ENCODE assay signal across 15 cellular contexts in genomic region chr2:128544321-128545037, GRCh38.
DNase-seq lines count a peak whose midpoint lies in the region; ATAC-seq and TF ChIP-seq lines count a peak whose summit lies in the region.
"Had no signal": no experiment of that assay in that cellular context is flagged by ENCODE, and none has a peak within 500 bp of the region (broad histone marks: within the 10 kb centered on the region; RNA-seq: fewer than 3 reads in every experiment).

No MANE protein-coding gene starts in this region.

- H3K36me3 Mint-ChIP-seq in natural killer cell treated with Interleukin-12 subunit alpha and Interleukin-12 subunit beta and Interleukin-15 and Interleukin-18, amount 100 ng/mL, for 72 hours: no peaks in the 10 kb centered on the region
- H3K36me3 Mint-ChIP-seq in natural killer cell (no peaks in the 10 kb centered on the region), mesothelial cell of epicardium (no peaks in the 10 kb centered on the region)
- H3K36me3 Mint-ChIP-seq: CD4-positive, CD25-positive, alpha-beta regulatory T cell had no signal

- DNase-seq in natural killer cell treated with Interleukin-12 subunit alpha and Interleukin-12 subunit beta and Interleukin-15 and Interleukin-18, amount 100 ng/mL, for 72 hours (ENCODE audit: low spot score): no peak
- DNase-seq in natural killer cell: no peak
- no peak for DNase-seq in mesothelial cell of epicardium (ENCODE audit: low spot score in 2 of 2, unreplicated experiment in 2 of 2)
- peak; percentile 62 for DNase-seq in posterior vena cava (ENCODE audit: low spot score)
- no peak for DNase-seq in T1000 (lab: John Stamatoyannopoulos, UW)
- no peak for DNase-seq in NCI-H187 (lab: John Stamatoyannopoulos, UW)
- DNase-seq: CD4-positive, CD25-positive, alpha-beta regulatory T cell; MM.1S; NCI-H2081; NCI-H226; NCI-H510A; NCI-H69; SHP77 treated with DMSO at 0.1 percent for 48 hours had no signal

- ATAC-seq in natural killer cell treated with Interleukin-12 subunit alpha and Interleukin-12 subunit beta and Interleukin-15 and Interleukin-18, amount 100 ng/mL, for 72 hours: no peak
- ATAC-seq in natural killer cell: no peak
- ATAC-seq in GM21576 (IDR thresholded peaks at IDR 0.05; ENCODE audit: unreplicated experiment): no peak
- ATAC-seq: Panc1 had no signal

- TF ChIP-seq CTCF in natural killer cell (IDR thresholded peaks at IDR 0.05) (no peak), mesothelial cell of epicardium (IDR thresholded peaks at IDR 0.05; ENCODE audit: unreplicated experiment) (no peak)

- peak overlapping the region; percentile 18 for H3K4me3 Mint-ChIP-seq in natural killer cell treated with Interleukin-12 subunit alpha and Interleukin-12 subunit beta and Interleukin-15 and Interleukin-18, amount 100 ng/mL, for 72 hours
- no peak overlapping the region for H3K4me3 Mint-ChIP-seq in natural killer cell
- no peak overlapping the region for H3K4me3 Mint-ChIP-seq in mesothelial cell of epicardium
- H3K4me3 Mint-ChIP-seq: CD4-positive, CD25-positive, alpha-beta regulatory T cell had no signal

- H3K27ac Mint-ChIP-seq in natural killer cell treated with Interleukin-12 subunit alpha and Interleukin-12 subunit beta and Interleukin-15 and Interleukin-18, amount 100 ng/mL, for 72 hours: no peak overlapping the region
- H3K27ac Mint-ChIP-seq in natural killer cell (no peak overlapping the region), mesothelial cell of epicardium (peak overlapping the region; percentile 34)
- H3K27ac Mint-ChIP-seq: CD4-positive, CD25-positive, alpha-beta regulatory T cell had no signal

- H3K9me3 Mint-ChIP-seq in natural killer cell treated with Interleukin-12 subunit alpha and Interleukin-12 subunit beta and Interleukin-15 and Interleukin-18, amount 100 ng/mL, for 72 hours: peaks cover 9% of the 10 kb centered on the region
- H3K9me3 Mint-ChIP-seq in natural killer cell (peaks cover 0 to 10% of the 10 kb centered on the region in 2 donors), mesothelial cell of epicardium (no peaks in the 10 kb centered on the region)

- peaks cover 6 to 18% of the 10 kb centered on the region in 2 donors for H3K27me3 Mint-ChIP-seq in natural killer cell treated with Interleukin-12 subunit alpha and Interleukin-12 subunit beta and Interleukin-15 and Interleukin-18, amount 100 ng/mL, for 72 hours
- H3K27me3 Mint-ChIP-seq in natural killer cell (ENCODE audit: low read depth in 2 of 2) (no peaks in the 10 kb centered on the region), mesothelial cell of epicardium (ENCODE audit: low read depth) (no peaks in the 10 kb centered on the region)

- no peaks in the 10 kb centered on the region for H3K4me1 Mint-ChIP-seq in natural killer cell treated with Interleukin-12 subunit alpha and Interleukin-12 subunit beta and Interleukin-15 and Interleukin-18, amount 100 ng/mL, for 72 hours (ENCODE audit: low read depth in 2 of 2)
- H3K4me1 Mint-ChIP-seq in natural killer cell (no peaks in the 10 kb centered on the region), mesothelial cell of epicardium (peaks cover 29% of the 10 kb centered on the region)
- H3K4me1 Mint-ChIP-seq: CD4-positive, CD25-positive, alpha-beta regulatory T cell had no signal

- intact Hi-C loops in natural killer cell (cut with micrococcal nuclease) (no loop called here), posterior vena cava (cut with DNase I) (no loop called here)
